11 cellular contexts compared by ENCODE assay signal in the genomic region with DNA sequence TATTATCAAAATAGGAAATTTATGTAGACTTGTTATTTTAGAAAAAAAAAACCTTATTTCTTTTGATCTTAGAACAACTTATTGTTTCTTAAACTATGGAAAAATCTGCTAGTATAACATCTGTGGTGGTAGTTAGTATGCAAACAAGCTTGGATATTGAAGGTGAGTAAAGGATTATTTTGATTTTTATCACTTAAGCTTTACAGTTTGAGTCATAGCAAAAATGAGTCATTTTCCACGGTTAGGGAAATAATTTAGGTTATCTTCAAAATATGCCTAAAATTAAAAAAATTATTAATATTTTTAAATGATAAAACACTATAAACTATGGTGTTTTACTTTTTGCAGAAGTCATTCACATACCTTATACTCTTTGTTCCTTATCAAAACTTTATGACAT.
"Had no signal": no experiment of that assay in that cellular context is flagged by ENCODE, and none has a peak within 500 bp of the region (broad histone marks: within the 10 kb centered on the region; RNA-seq: fewer than 3 reads in every experiment).

No MANE protein-coding gene starts in this region.

- H3K4me1 Mint-ChIP-seq: activated B cell treated with CpG ODN at 0.5 μM for 24 hours had no signal

- H3K9me3 Mint-ChIP-seq: activated B cell treated with CpG ODN at 0.5 μM for 24 hours; activated T-cell treated with anti-CD3 and anti-CD28 coated beads, Interleukin-2, amount 50 U/mL, for 4 hours had no signal

- H3K4me3 ChIP-seq: colonic mucosa, lung, transverse colon had no signal

- H3K9me3 ChIP-seq: colonic mucosa, transverse colon had no signal

- ATAC-seq: activated T-cell treated with anti-CD3 and anti-CD28 coated beads, Interleukin-2, amount 50 U/mL, for 4 hours; left colon; T-helper 17 cell had no signal

- H3K27ac Mint-ChIP-seq: activated B cell treated with CpG ODN at 0.5 μM for 24 hours, T-helper 17 cell had no signal

- H3K27ac ChIP-seq: colonic mucosa, epithelial cell of prostate, transverse colon had no signal

- H3K36me3 ChIP-seq: colonic mucosa, transverse colon had no signal

- H3K27me3 ChIP-seq: colonic mucosa, transverse colon had no signal

- DNase-seq: activated B cell treated with CpG ODN at 0.5 μM for 24 hours; activated T-cell treated with anti-CD3 and anti-CD28 coated beads, Interleukin-2, amount 50 U/mL, for 4 hours; colonic mucosa; effector CD8-positive, alpha-beta T cell; left colon; midbrain; retina; T-helper 17 cell; transverse colon had no signal

- H3K4me1 ChIP-seq: colonic mucosa, transverse colon had no signal

- H3K27me3 Mint-ChIP-seq: activated B cell treated with CpG ODN at 0.5 μM for 24 hours, T-helper 17 cell had no signal

- H3K4me3 Mint-ChIP-seq: activated B cell treated with CpG ODN at 0.5 μM for 24 hours; activated T-cell treated with anti-CD3 and anti-CD28 coated beads, Interleukin-2, amount 50 U/mL, for 4 hours; T-helper 17 cell had no signal
